Comparison of ENCODE assay signal across 8 cellular contexts in genomic region chr19:13774217-13775191, GRCh38. TPM values are rescaled to one million over a fixed set of nuclear protein-coding genes. Genes with fewer than 3 reads are reported as not detected.
A peak's percentile ranks its signal among the peaks of the same experiment; 100 is the strongest.
DNase-seq lines count a peak whose midpoint lies in the region; ATAC-seq and TF ChIP-seq lines count a peak whose summit lies in the region.

Gene C19orf53 (plus strand): TSS chr19:13774456. CDS start chr19:13774478, 22 bp downstream.

- no peaks in the 10 kb centered on the region for H3K9me3 Mint-ChIP-seq in T-helper 2 cell treated with Interferon-gamma antibody and Interleukin-4, amounts not matched to agents 5 μg/mL and 100 μg/mL, for 36 hours

- H3K4me1 Mint-ChIP-seq in T-helper 2 cell treated with Interferon-gamma antibody and Interleukin-4, amounts not matched to agents 5 μg/mL and 100 μg/mL, for 36 hours (ENCODE audit: low read depth): peaks cover 20% of the 10 kb centered on the region

- peak; percentile 73 to 91 for TF ChIP-seq POLR2A in uterus (IDR thresholded peaks at IDR 0.05)

- WGBS in right cardiac atrium: under 1% methylated on average over 61 of the region's 61 CpGs

- no peaks in the 10 kb centered on the region for H3K9me3 ChIP-seq in ascending aorta
- H3K9me3 ChIP-seq in right cardiac atrium (ENCODE audit: control insufficient read depth, low read length): no peaks in the 10 kb centered on the region
- no peaks in the 10 kb centered on the region for H3K9me3 ChIP-seq in uterus

- H3K36me3 Mint-ChIP-seq in T-helper 2 cell treated with Interferon-gamma antibody and Interleukin-4, amounts not matched to agents 5 μg/mL and 100 μg/mL, for 36 hours (ENCODE audit: low read depth): peaks cover 39% of the 10 kb centered on the region

- H3K27me3 ChIP-seq in ascending aorta (no peaks in the 10 kb centered on the region), right cardiac atrium (ENCODE audit: control insufficient read depth, insufficient read depth) (no peaks in the 10 kb centered on the region), uterus (no peaks in the 10 kb centered on the region)

- no peaks in the 10 kb centered on the region for H3K27me3 Mint-ChIP-seq in T-helper 2 cell treated with Interferon-gamma antibody and Interleukin-4, amounts not matched to agents 5 μg/mL and 100 μg/mL, for 36 hours (ENCODE audit: low read depth)

- H3K36me3 ChIP-seq in ascending aorta (peaks cover 42 to 53% of the 10 kb centered on the region in 2 donors), uterus (no peaks in the 10 kb centered on the region)

- intact Hi-C loops in ascending aorta (cut with DNase I) (loop anchor here (5.0 kb wide), 1 partner anchor 42 kb away; no protein-coding TSS in a partner anchor), right cardiac atrium (cut with DNase I) (no loop called here), uterus (cut with DNase I; ENCODE audit: low total_unique reads) (no loop called here)

- H3K27ac Mint-ChIP-seq in T-helper 2 cell treated with Interferon-gamma antibody and Interleukin-4, amounts not matched to agents 5 μg/mL and 100 μg/mL, for 36 hours: peak within 1 kb of the TSS; percentile 96

- DNase-seq in NCI-H1930 (lab: John Stamatoyannopoulos, UW) (peak; percentile 68 to 80), ascending aorta (ENCODE audit: low spot score in 2 of 2) (peak; percentile 55 to 93), right cardiac atrium (peak; percentile 90 to 96 (median 93)), pulmonary artery endothelial cell (ENCODE audit: low read depth, low spot score) (peak; percentile 79), uterus (peak; percentile 89 to 90)
- peak; percentile 89 for DNase-seq in T-helper 2 cell treated with Interferon-gamma antibody and Interleukin-4, amounts not matched to agents 5 μg/mL and 100 μg/mL, for 36 hours (ENCODE audit: low spot score)

- H3K27ac ChIP-seq in ascending aorta: peak within 1 kb of the TSS; percentile 86 to 88
- H3K27ac ChIP-seq in right cardiac atrium (ENCODE audit: low read length): peak within 1 kb of the TSS; percentile 88
- peak within 1 kb of the TSS; percentile 86 to 95 for H3K27ac ChIP-seq in uterus

- H3K4me1 ChIP-seq in ascending aorta (peaks cover 0 to 24% of the 10 kb centered on the region in 2 donors), right cardiac atrium (ENCODE audit: control insufficient read depth, insufficient read depth, low read length) (peaks cover 2% of the 10 kb centered on the region), uterus (peaks cover 0 to 9% of the 10 kb centered on the region in 2 donors)

- H3K4me3 Mint-ChIP-seq in T-helper 2 cell treated with Interferon-gamma antibody and Interleukin-4, amounts not matched to agents 5 μg/mL and 100 μg/mL, for 36 hours: peak within 1 kb of the TSS; percentile 100

- H3K4me3 ChIP-seq in ascending aorta (peak within 1 kb of the TSS; percentile 64 to 88), right cardiac atrium (ENCODE audit: low read length) (peak within 1 kb of the TSS; percentile 92), uterus (peak within 1 kb of the TSS; percentile 85 to 99)

- TF ChIP-seq CTCF in ascending aorta (IDR thresholded peaks at IDR 0.05) (no peak), uterus (IDR thresholded peaks at IDR 0.05) (peak in 2 of 4 experiments; percentile 26 to 43)

- ATAC-seq in GM18502 (IDR thresholded peaks at IDR 0.05; ENCODE audit: poor library complexity, unreplicated experiment) (peak; percentile 87), HG02970 (IDR thresholded peaks at IDR 0.05; ENCODE audit: low FRiP score, unreplicated experiment) (peak; percentile 85), right cardiac atrium (peak; percentile 97 to 98)

RNA-seq across cellular contexts. Expression of gene C19orf53, which starts in this region (rescaled TPM):
- 163 TPM for total RNA-seq in ascending aorta
- 100 to 1,000 TPM in 3 of 4 donors, 10 to 100 TPM in 1; 91.3 to 121 (median 104) TPM for total RNA-seq in right cardiac atrium
- polyA plus RNA-seq in right cardiac atrium: 233 TPM
- 53.2 and 54.9 TPM in 2 replicates for total RNA-seq in pulmonary artery endothelial cell
- 100 to 1,000 TPM in 1 of 4 donors, 10 to 100 TPM in 3; 20.5 to 233 (median 77.3) TPM for total RNA-seq in uterus

Comparison
In these comparisons a context has a peak if more than half of its experiments do, and no peak if none do; other contexts are left out.
1. Peak in every context shown above with its lines: DNase-seq, ATAC-seq, H3K4me3 ChIP-seq and H3K27ac ChIP-seq.